ENCODE assay signal across 17 cellular contexts in the genomic region with DNA sequence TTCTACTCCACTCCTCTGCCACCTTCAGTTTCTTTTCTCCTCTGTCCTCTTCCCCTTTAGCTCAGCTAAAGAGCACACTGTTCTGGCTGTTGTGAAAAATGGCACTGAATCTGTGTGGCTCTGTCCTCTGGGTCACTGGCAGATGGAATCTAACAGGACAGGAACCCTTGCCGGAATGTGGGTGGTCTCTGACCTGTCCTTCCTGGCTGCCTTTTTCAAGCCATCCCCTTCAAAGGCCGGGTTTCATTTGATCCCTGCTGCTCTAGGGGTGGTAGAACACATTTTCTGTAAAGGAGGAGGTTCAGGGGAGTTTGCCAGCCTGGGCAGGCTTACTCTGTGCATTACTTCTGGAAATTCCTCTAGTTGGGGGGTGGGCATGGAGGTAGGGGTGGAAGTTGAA. TPM values are rescaled to one million over a fixed set of nuclear protein-coding genes. Genes with fewer than 3 reads are reported as not detected.
DNase-seq lines count a peak whose midpoint lies in the region; ATAC-seq and TF ChIP-seq lines count a peak whose summit lies in the region.
"Had no signal": no experiment of that assay in that cellular context is flagged by ENCODE, and none has a peak within 500 bp of the region (broad histone marks: within the 10 kb centered on the region; RNA-seq: fewer than 3 reads in every experiment).

No MANE protein-coding gene starts in this region.

- TF ChIP-seq CTCF in H9 (conservative IDR thresholded peaks at IDR 0.05): no peak
- no peak for TF ChIP-seq CTCF in chondrocyte (IDR thresholded peaks at IDR 0.05)
- TF ChIP-seq CTCF in nephron progenitor cell (IDR thresholded peaks at IDR 0.05): no peak

- no peak overlapping the region for H4K8ac ChIP-seq in H9 (replicated peaks; ENCODE audit: insufficient read length, low read depth, low read length)

- no peak overlapping the region for H3K4me3 ChIP-seq in thymus (ENCODE audit: low read length)
- H3K4me3 ChIP-seq in CD4-positive, alpha-beta memory T cell (ENCODE audit: low read length in 2 of 2): no peak overlapping the region
- H3K4me3 ChIP-seq: SJCRH30 had no signal

- no peaks in the 10 kb centered on the region for H4K20me1 ChIP-seq in H9 (ENCODE audit: control insufficient read depth, insufficient read depth, insufficient read length)

- no peak overlapping the region for H2BK20ac ChIP-seq in H9 (ENCODE audit: low read depth, low read length, poor library complexity, severe bottlenecking)

- H2AK5ac ChIP-seq in H9 (ENCODE audit: insufficient read length, low read length): no peak overlapping the region

- CTCF ChIA-PET in CD4-positive, alpha-beta memory T cell (lab: Charles Lee; ENCODE audit: partially characterized antibody): interaction anchor here (1.3 kb wide), 1 partner anchor 40 kb away, joined by 3 read pairs; no protein-coding TSS in a partner anchor

- no peak overlapping the region for H3K14ac ChIP-seq in H9 (ENCODE audit: insufficient read depth, low read length)

- H3K18ac ChIP-seq in H9 (ENCODE audit: insufficient read length, low read depth, low read length): no peak overlapping the region

- H3K9me3 Mint-ChIP-seq in H9: no peaks in the 10 kb centered on the region
- H3K9me3 Mint-ChIP-seq in chondrocyte (ENCODE audit: low read depth): no peaks in the 10 kb centered on the region
- no peaks in the 10 kb centered on the region for H3K9me3 Mint-ChIP-seq in nephron progenitor cell
- H3K9me3 Mint-ChIP-seq in CD4-positive, alpha-beta memory T cell: peaks cover 0 to 3% (median 0%) of the 10 kb centered on the region in 8 donors

- no peak overlapping the region for H4K91ac ChIP-seq in H9 (ENCODE audit: insufficient read length, low read depth, low read length)

- no peak overlapping the region for H2BK120ac ChIP-seq in H9 (ENCODE audit: low read depth, low read length, poor library complexity, severe bottlenecking)

- H3K4me1 ChIP-seq in H9 (ENCODE audit: insufficient read depth, low read length) (peaks cover 9% of the 10 kb centered on the region; the same call in 1 of the 2 replicates), thymus (ENCODE audit: control insufficient read depth, insufficient read depth, low read length) (no peaks in the 10 kb centered on the region)
- no peaks in the 10 kb centered on the region for H3K4me1 ChIP-seq in CD4-positive, alpha-beta memory T cell (ENCODE audit: insufficient read depth, low read length)
- H3K4me1 ChIP-seq: SJCRH30 had no signal

- H4K5ac ChIP-seq in H9 (ENCODE audit: insufficient read length, low read depth, low read length): no peak overlapping the region

- no peaks in the 10 kb centered on the region for H3K23me2 ChIP-seq in H9 (ENCODE audit: insufficient read length, low read depth, low read length, poor library complexity, severe bottlenecking)

- no peaks in the 10 kb centered on the region for H3K27me3 ChIP-seq in H9 (ENCODE audit: insufficient read depth, low read length)
- H3K27me3 ChIP-seq in thymus (ENCODE audit: control insufficient read depth, insufficient read depth): no peaks in the 10 kb centered on the region
- H3K27me3 ChIP-seq in CD4-positive, alpha-beta memory T cell (ENCODE audit: insufficient read depth, low read length): no peaks in the 10 kb centered on the region
- H3K27me3 ChIP-seq: SJCRH30 had no signal

- H3K4me1 Mint-ChIP-seq in H9 (peaks cover 39 to 49% of the 10 kb centered on the region in 2 experiments), chondrocyte (ENCODE audit: low read depth) (peaks cover 18% of the 10 kb centered on the region), nephron progenitor cell (peaks cover 33% of the 10 kb centered on the region)
- H3K4me1 Mint-ChIP-seq in CD4-positive, alpha-beta memory T cell: no peaks in the 10 kb centered on the region

- peaks cover 2% of the 10 kb centered on the region; the same call in 1 of the 2 replicates for H3K79me2 ChIP-seq in H9 (ENCODE audit: insufficient read depth, low read length)

- H3K56ac ChIP-seq in H9 (ENCODE audit: insufficient read length, low read depth, low read length): no peak overlapping the region

- H3K79me1 ChIP-seq in H9 (ENCODE audit: insufficient read depth, low read depth, low read length, poor library complexity, severe bottlenecking): no peaks in the 10 kb centered on the region

- intact Hi-C loops in CD4-positive, alpha-beta memory T cell (cut with micrococcal nuclease): no loop called here

- POLR2A ChIA-PET in CD4-positive, alpha-beta memory T cell (lab: Charles Lee; ENCODE audit: partially characterized antibody): no interaction called here

- no peaks in the 10 kb centered on the region for H3K27me3 Mint-ChIP-seq in H9 (ENCODE audit: low read depth)
- H3K27me3 Mint-ChIP-seq in chondrocyte (ENCODE audit: low read depth): no peaks in the 10 kb centered on the region
- H3K27me3 Mint-ChIP-seq in nephron progenitor cell (ENCODE audit: low read depth, poor library complexity): no peaks in the 10 kb centered on the region
- peaks cover 5 to 11% of the 10 kb centered on the region in 2 donors for H3K27me3 Mint-ChIP-seq in CD4-positive, alpha-beta memory T cell

- H3K23ac ChIP-seq in H9 (ENCODE audit: insufficient read length, low read depth, low read length): no peak overlapping the region

- H2BK15ac ChIP-seq in H9 (ENCODE audit: low read depth, low read length): no peak overlapping the region

- H3K36me3 Mint-ChIP-seq in H9 (ENCODE audit: insufficient read depth in 1 of 3, low read depth in 3 of 3) (peaks cover 24 to 51% (median 42%) of the 10 kb centered on the region in 3 experiments), chondrocyte (ENCODE audit: low read depth) (peaks cover 16% of the 10 kb centered on the region), nephron progenitor cell (ENCODE audit: low read depth) (peaks cover 7% of the 10 kb centered on the region)
- H3K36me3 Mint-ChIP-seq in CD4-positive, alpha-beta memory T cell: no peaks in the 10 kb centered on the region

- no peak for ATAC-seq in HG03354 (IDR thresholded peaks at IDR 0.05; ENCODE audit: poor library complexity, severe bottlenecking, unreplicated experiment)

- H3K9ac ChIP-seq in H9 (ENCODE audit: extremely low read depth, insufficient read length, low read length): no peak overlapping the region

- H3K9me3 ChIP-seq in H9 (ENCODE audit: control insufficient read depth, low read depth, low read length): no peaks in the 10 kb centered on the region
- H3K9me3 ChIP-seq in thymus (ENCODE audit: control insufficient read depth): no peaks in the 10 kb centered on the region
- no peaks in the 10 kb centered on the region for H3K9me3 ChIP-seq in CD4-positive, alpha-beta memory T cell (ENCODE audit: control insufficient read depth in 1 of 2, low read length in 2 of 2)
- H3K9me3 ChIP-seq: SJCRH30 had no signal

- H2BK12ac ChIP-seq in H9 (ENCODE audit: insufficient read length, low read depth, low read length): no peak overlapping the region

- H2BK5ac ChIP-seq in H9 (ENCODE audit: insufficient read length, low read length): no peak overlapping the region

- H3K27ac Mint-ChIP-seq in H9 (peak overlapping the region; percentile 0 to 89 (median 81); a peak in 4 of 7 replicates), chondrocyte (ENCODE audit: unreplicated experiment) (peak overlapping the region; percentile 33), nephron progenitor cell (peak overlapping the region; percentile 71)
- H3K27ac Mint-ChIP-seq in CD4-positive, alpha-beta memory T cell: no peak overlapping the region

- no peak overlapping the region for H3T11ph ChIP-seq in H9 (ENCODE audit: low read length)

- no peak overlapping the region for H2AFZ ChIP-seq in H9 (ENCODE audit: low read length)

- no peak overlapping the region for H3K4ac ChIP-seq in H9 (ENCODE audit: low read depth, low read length)

- DNase-seq in H9 (no peak), chondrocyte (ENCODE audit: low spot score) (no peak), nephron progenitor cell (peak; percentile 47), NOMO-1 treated with dmso at 0.1 percent for 144 hours (lab: John Stamatoyannopoulos, UW; ENCODE audit: unreplicated experiment) (no peak)
- no peak for DNase-seq in CD4-positive, alpha-beta memory T cell
- DNase-seq: ACHN, AML-193, COR-L47, GF-D8, NCI-H1417 treated with DMSO at 0.1 percent for 48 hours, NCI-H1930, NCI-H226, NCI-H524, SW 1271 had no signal

- WGBS in H9 (ENCODE audit: extremely low coverage, insufficient read length, low lambda C conversion rate): no CpG with 5 or more reads among the region's 2 CpGs
- 87% methylated on average over 2 of the region's 2 CpGs for WGBS in thymus

- no peak overlapping the region for H3K4me2 ChIP-seq in H9 (ENCODE audit: insufficient read depth, insufficient read length, low read length)

- H3K27ac ChIP-seq in H9 (ENCODE audit: insufficient read length, low read depth, low read length): no peak overlapping the region
- peak overlapping the region; percentile 1 for H3K27ac ChIP-seq in thymus (ENCODE audit: low read depth)
- no peak overlapping the region for H3K27ac ChIP-seq in CD4-positive, alpha-beta memory T cell (ENCODE audit: low read depth, low read length)
- H3K27ac ChIP-seq: SJCRH30 had no signal

- H3K36me3 ChIP-seq in thymus (ENCODE audit: control insufficient read depth, insufficient read depth): no peaks in the 10 kb centered on the region
- no peaks in the 10 kb centered on the region for H3K36me3 ChIP-seq in CD4-positive, alpha-beta memory T cell (ENCODE audit: insufficient read depth, low read length)
- H3K36me3 ChIP-seq: SJCRH30 had no signal

- H3K4me3 Mint-ChIP-seq in H9 (no peak overlapping the region), chondrocyte (ENCODE audit: unreplicated experiment) (no peak overlapping the region), nephron progenitor cell (no peak overlapping the region)
- no peak overlapping the region for H3K4me3 Mint-ChIP-seq in CD4-positive, alpha-beta memory T cell

RNA-seq across cellular contexts. Expression of a gene that starts 29.9 kb away (rescaled TPM):
- total RNA-seq in H9 (2021): 45.1 and 50.7 TPM in 2 replicates
- total RNA-seq in chondrocyte: 43.9 to 54.4 TPM (median 50.8 TPM) in 3 replicates
- polyA plus RNA-seq in thymus: 15.9 TPM
- under 1 TPM; 0.29 to 0.36 TPM for total RNA-seq in CD4-positive, alpha-beta memory T cell
- not detected for polyA plus RNA-seq in CD4-positive, alpha-beta memory T cell

Comparison
In these comparisons a context has a peak if more than half of its experiments do, and no peak if none do; other contexts are left out.
1. H3K27ac Mint-ChIP-seq: peak in H9 (3 of 3), chondrocyte (single experiment) and nephron progenitor cell (single experiment); none in CD4-positive, alpha-beta memory T cell (0 of 7).
2. RNA of a gene that starts 29.9 kb away (total RNA-seq): 43.9 to 54.4 TPM in chondrocyte and 45.1 to 50.7 TPM in H9; 0.29 to 0.36 TPM in CD4-positive, alpha-beta memory T cell; every median in the first group is over 10 times any median in the second.